16 cellular contexts compared by ENCODE assay signal in the genomic region with DNA sequence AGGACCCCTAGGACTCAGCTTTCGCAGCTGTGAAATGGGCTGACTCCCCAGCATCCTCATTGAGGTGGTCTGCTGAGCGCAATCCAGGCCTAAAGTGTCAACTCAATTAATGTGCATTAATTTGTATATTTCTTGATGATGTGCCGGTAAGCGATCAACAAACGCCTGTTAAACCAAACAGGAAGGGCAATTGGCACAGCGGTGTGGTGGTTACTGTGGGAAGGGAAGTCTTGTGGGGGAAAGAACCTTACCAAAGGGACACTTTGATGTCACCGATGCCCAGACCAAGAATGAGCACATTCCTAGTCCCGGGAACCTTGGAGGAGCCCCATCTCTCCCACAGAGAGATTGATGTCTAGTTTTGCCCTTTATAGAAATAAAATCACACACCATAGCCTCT. TPM values are rescaled to one million over a fixed set of nuclear protein-coding genes. Genes with fewer than 3 reads are reported as not detected.
DNase-seq lines count a peak whose midpoint lies in the region; ATAC-seq and TF ChIP-seq lines count a peak whose summit lies in the region.
"Had no signal": no experiment of that assay in that cellular context is flagged by ENCODE, and none has a peak within 500 bp of the region (broad histone marks: within the 10 kb centered on the region; RNA-seq: fewer than 3 reads in every experiment).

No MANE protein-coding gene starts in this region.

- H2AFZ ChIP-seq in trophoblast cell (ENCODE audit: insufficient read depth, low read length, poor library complexity): no peak overlapping the region

- no peaks in the 10 kb centered on the region for H3K79me2 ChIP-seq in trophoblast cell (ENCODE audit: control insufficient read depth, insufficient read depth, low read length, poor library complexity)

- H3K36me3 Mint-ChIP-seq in T-helper 17 cell (ENCODE audit: low read depth): peaks cover 5% of the 10 kb centered on the region
- H3K36me3 Mint-ChIP-seq in activated naive CD8-positive, alpha-beta T cell treated with anti-CD3 and anti-CD28 coated beads for 36 hours: peaks cover 41% of the 10 kb centered on the region

- H3K9ac ChIP-seq in trophoblast cell (ENCODE audit: low read length): no peak overlapping the region

- H3K4me1 ChIP-seq in spleen: peaks cover 52 to 98% (median 81%) of the 10 kb centered on the region in 6 donors
- H3K4me1 ChIP-seq in trophoblast cell (ENCODE audit: control insufficient read depth in 1 of 2, insufficient read depth in 2 of 2, low read length in 2 of 2): peaks cover 6 to 7% of the 10 kb centered on the region in 2 experiments

- no peaks in the 10 kb centered on the region for H3K9me3 Mint-ChIP-seq in activated naive CD8-positive, alpha-beta T cell treated with anti-CD3 and anti-CD28 coated beads for 36 hours

- 27 to 53% (median 42%) methylated on average over 8 of the region's 8 CpGs for whole genome bisulfite sequencing in spleen, 5 donors
- WGBS in trophoblast cell (ENCODE audit: extremely low coverage, insufficient coverage, insufficient read length): no CpG with 5 or more reads among the region's 8 CpGs

- peak overlapping the region in 7 of 8 donors; percentile 94 to 100 (median 98) for H3K27ac ChIP-seq in spleen
- H3K27ac ChIP-seq in trophoblast cell (ENCODE audit: low read depth, low read length): no peak overlapping the region
- H3K27ac ChIP-seq: right atrium auricular region had no signal

- no peak overlapping the region for H2AK5ac ChIP-seq in trophoblast cell (ENCODE audit: low read length)

- H3K4me3 ChIP-seq in spleen (peak overlapping the region; percentile 34 to 86 (median 58)), trophoblast cell (ENCODE audit: low read depth, low read length) (no peak overlapping the region)
- H3K4me3 ChIP-seq: right atrium auricular region had no signal

- H3K4me2 ChIP-seq in trophoblast cell (ENCODE audit: low read length): no peak overlapping the region

- H3K4me3 Mint-ChIP-seq in T-helper 17 cell: peak overlapping the region; percentile 93
- H3K4me3 Mint-ChIP-seq in activated naive CD8-positive, alpha-beta T cell treated with anti-CD3 and anti-CD28 coated beads for 36 hours: peak overlapping the region; percentile 88

- peak; percentile 28 for DNase-seq in activated CD4-positive, alpha-beta T cell treated with anti-CD3 and anti-CD28 coated beads for 48 hours
- DNase-seq in activated CD4-positive, alpha-beta T cell treated with anti-CD3 and anti-CD28 coated beads, Interleukin-2, amount 50 U/mL, for 4 hours: no peak
- DNase-seq in T-helper 17 cell: peak in 2 of 3 donors; percentile 36 to 53
- no peak for DNase-seq in activated naive CD8-positive, alpha-beta T cell treated with anti-CD3 and anti-CD28 coated beads for 36 hours
- peak; percentile 74 for DNase-seq in spleen
- no peak for DNase-seq in NCI-H1436 treated with DMSO at 0.1 percent for 48 hours (lab: John Stamatoyannopoulos, UW)
- DNase-seq in trophoblast cell: no peak
- DNase-seq: activated CD8-positive, alpha-beta memory T cell treated with anti-CD3 and anti-CD28 coated beads, Interleukin-2, amount 50 U/mL, for 4 hours; NCI-H446 treated with DMSO at 0.1 percent for 48 hours had no signal

- peak; percentile 45 for ATAC-seq in T-helper 17 cell
- no peak for ATAC-seq in HG02884 (IDR thresholded peaks at IDR 0.05; ENCODE audit: unreplicated experiment)

- peak overlapping the region; percentile 96 for H3K27ac Mint-ChIP-seq in T-helper 17 cell
- peak overlapping the region; percentile 94 for H3K27ac Mint-ChIP-seq in activated naive CD8-positive, alpha-beta T cell treated with anti-CD3 and anti-CD28 coated beads for 36 hours

- TF ChIP-seq CTCF in spleen (IDR thresholded peaks at IDR 0.05 in 8 of 11, conservative IDR thresholded peaks at IDR 0.05 in 3 of 11): no peak

- no peak overlapping the region for H4K12ac ChIP-seq in trophoblast cell (ENCODE audit: low read depth, low read length)

- TF ChIP-seq POLR2A in spleen (IDR thresholded peaks at IDR 0.05): no peak

- no peak overlapping the region for H4K8ac ChIP-seq in trophoblast cell (ENCODE audit: low read depth, low read length)

- no peak overlapping the region for H2BK120ac ChIP-seq in trophoblast cell (ENCODE audit: insufficient read depth, low read length, poor library complexity)

- H4K91ac ChIP-seq in trophoblast cell (ENCODE audit: low read depth, low read length): no peak overlapping the region

- no peak overlapping the region for H3K23ac ChIP-seq in trophoblast cell (ENCODE audit: low read length)

- H3K27me3 ChIP-seq in spleen (replicated peaks in 1 of 7): no peaks in the 10 kb centered on the region
- peaks cover 14% of the 10 kb centered on the region for H3K27me3 ChIP-seq in trophoblast cell (ENCODE audit: insufficient read depth, low read length)
- H3K27me3 ChIP-seq: right atrium auricular region had no signal

- H2BK12ac ChIP-seq in trophoblast cell (ENCODE audit: low read length): no peak overlapping the region

- no peak overlapping the region for H3K14ac ChIP-seq in trophoblast cell (ENCODE audit: low read length)

- H3K79me1 ChIP-seq in trophoblast cell (ENCODE audit: low read length): no peaks in the 10 kb centered on the region

- H3K9me3 ChIP-seq in T-helper 17 cell (ENCODE audit: control insufficient read depth, low read length, poor library complexity, severe bottlenecking): no peaks in the 10 kb centered on the region
- no peaks in the 10 kb centered on the region for H3K9me3 ChIP-seq in spleen
- H3K9me3 ChIP-seq in trophoblast cell (ENCODE audit: insufficient read depth, low read depth, low read length): peaks cover 13% of the 10 kb centered on the region
- H3K9me3 ChIP-seq: right atrium auricular region had no signal

- H3K18ac ChIP-seq in trophoblast cell (ENCODE audit: low read length): no peak overlapping the region

- H2BK5ac ChIP-seq in trophoblast cell (ENCODE audit: low read depth, low read length, poor library complexity): no peak overlapping the region

- H3K36me3 ChIP-seq in spleen: peaks cover 3 to 36% (median 31%) of the 10 kb centered on the region in 6 donors
- H3K36me3 ChIP-seq in trophoblast cell (ENCODE audit: control insufficient read depth in 1 of 2, insufficient read depth in 2 of 2, low read length in 2 of 2): no peaks in the 10 kb centered on the region
- H3K36me3 ChIP-seq: right atrium auricular region had no signal

- no peak overlapping the region for H3K4ac ChIP-seq in trophoblast cell (ENCODE audit: low read depth, low read length)

- no peaks in the 10 kb centered on the region for H3K27me3 Mint-ChIP-seq in T-helper 17 cell
- no peaks in the 10 kb centered on the region for H3K27me3 Mint-ChIP-seq in activated naive CD8-positive, alpha-beta T cell treated with anti-CD3 and anti-CD28 coated beads for 36 hours

- H3K4me1 Mint-ChIP-seq in T-helper 17 cell: peaks cover 46% of the 10 kb centered on the region
- H3K4me1 Mint-ChIP-seq in activated naive CD8-positive, alpha-beta T cell treated with anti-CD3 and anti-CD28 coated beads for 36 hours: peaks cover 51% of the 10 kb centered on the region

- intact Hi-C loops in spleen (cut with DNase I; ENCODE audit: low total_unique reads): no loop called here

RNA-seq across cellular contexts. Expression of a gene that starts 1.6 kb away (rescaled TPM):
- total RNA-seq in T-helper 17 cell (100 to 1,000 TPM; 149 to 211 TPM), spleen (100 to 1,000 TPM in 5 of 7 donors, 10 to 100 TPM in 2; 64.3 to 203 (median 147) TPM)
- total RNA-seq in activated naive CD8-positive, alpha-beta T cell treated with anti-CD3 and anti-CD28 coated beads for 36 hours: 10 to 100 TPM; 90.3 to 91.1 TPM
- 10 to 100 TPM; 30.6 to 81.1 (median 58.2) TPM for polyA plus RNA-seq in spleen
- 0.26 and 0.29 TPM in 2 replicates for polyA plus RNA-seq in trophoblast cell (2013)

RNA-seq across cellular contexts. Expression of a gene that starts 13.6 kb away (rescaled TPM):
- total RNA-seq in T-helper 17 cell (1,000 to 10,000 TPM; 3,447 to 3,486 TPM), spleen (1,000 to 10,000 TPM; 1,310 to 2,382 (median 1,642) TPM)
- total RNA-seq in activated naive CD8-positive, alpha-beta T cell treated with anti-CD3 and anti-CD28 coated beads for 36 hours: 1,000 to 10,000 TPM; 3,144 to 3,196 TPM
- polyA plus RNA-seq in spleen: 1,000 to 10,000 TPM; 4,642 to 6,872 (median 5,294) TPM
- 1,931 and 1,990 TPM in 2 replicates for polyA plus RNA-seq in trophoblast cell (2013)

RNA-seq across cellular contexts. Expression of a gene that starts 24.8 kb away (rescaled TPM):
- total RNA-seq in T-helper 17 cell (1 to 10 TPM; 5.0 to 9.1 TPM), spleen (1 to 10 TPM; 2.1 to 6.3 (median 3.4) TPM)
- total RNA-seq in activated naive CD8-positive, alpha-beta T cell treated with anti-CD3 and anti-CD28 coated beads for 36 hours: 1 to 10 TPM; 1.7 to 1.8 TPM
- 1 to 10 TPM; 2.1 to 3.2 (median 2.6) TPM for polyA plus RNA-seq in spleen
- 0.08 and 0.10 TPM in 2 replicates for polyA plus RNA-seq in trophoblast cell (2013)
- total RNA-seq: A172, bronchial epithelial cell, HT1080, right atrium auricular region, temporal lobe had no signal

RNA-seq across cellular contexts. Expression of a gene that starts 25.6 kb away (rescaled TPM):
- total RNA-seq in T-helper 17 cell (1 to 10 TPM; 1.3 to 2.0 TPM), spleen (under 1 TPM in 5 of 7 donors, not detected in 2; 0.27 to 0.44 (median 0.32) TPM)
- 1 to 10 TPM; 1.5 to 1.7 TPM for total RNA-seq in activated naive CD8-positive, alpha-beta T cell treated with anti-CD3 and anti-CD28 coated beads for 36 hours
- polyA plus RNA-seq in spleen: under 1 TPM; 0.19 to 0.52 (median 0.30) TPM
- polyA plus RNA-seq in trophoblast cell (2013): 0.01 TPM in 2 replicates
- total RNA-seq: A172, HT1080, right atrium auricular region had no signal

RNA-seq across cellular contexts. Expression of a gene that starts 51.2 kb away (rescaled TPM):
- total RNA-seq in T-helper 17 cell (under 1 TPM; 0.52 to 0.94 TPM), spleen (1 to 10 TPM in 2 of 7 donors, under 1 TPM in 3, not detected in 2; 0.36 to 1.6 (median 0.88) TPM)
- not detected for total RNA-seq in activated naive CD8-positive, alpha-beta T cell treated with anti-CD3 and anti-CD28 coated beads for 36 hours
- polyA plus RNA-seq in spleen: under 1 TPM in 2 of 3 donors, not detected in 1; 0.05 to 0.16 TPM
- 0.19 TPM in 2 replicates for polyA plus RNA-seq in trophoblast cell (2013)
- total RNA-seq: A172; HT1080; right atrium auricular region; T-helper 2 cell treated with Interferon-gamma antibody and Interleukin-4, amounts not matched to agents 100 ng/mL and 5 ng/mL, for 36 hours; temporal lobe had no signal

Comparison
In these comparisons a context has a peak if more than half of its experiments do, and no peak if none do; other contexts are left out.
1. DNase-seq: peak in activated CD4-positive, alpha-beta T cell treated with anti-CD3 and anti-CD28 coated beads for 48 hours (single experiment), T-helper 17 cell (2 of 3) and spleen (single experiment); none in activated CD4-positive, alpha-beta T cell treated with anti-CD3 and anti-CD28 coated beads, Interleukin-2, amount 50 U/mL, for 4 hours (0 of 2), activated naive CD8-positive, alpha-beta T cell treated with anti-CD3 and anti-CD28 coated beads for 36 hours (single experiment), NCI-H1436 treated with DMSO at 0.1 percent for 48 hours (single experiment) and trophoblast cell (0 of 2).